Comparison of ENCODE assay signal across 24 cellular contexts in the genomic region with DNA sequence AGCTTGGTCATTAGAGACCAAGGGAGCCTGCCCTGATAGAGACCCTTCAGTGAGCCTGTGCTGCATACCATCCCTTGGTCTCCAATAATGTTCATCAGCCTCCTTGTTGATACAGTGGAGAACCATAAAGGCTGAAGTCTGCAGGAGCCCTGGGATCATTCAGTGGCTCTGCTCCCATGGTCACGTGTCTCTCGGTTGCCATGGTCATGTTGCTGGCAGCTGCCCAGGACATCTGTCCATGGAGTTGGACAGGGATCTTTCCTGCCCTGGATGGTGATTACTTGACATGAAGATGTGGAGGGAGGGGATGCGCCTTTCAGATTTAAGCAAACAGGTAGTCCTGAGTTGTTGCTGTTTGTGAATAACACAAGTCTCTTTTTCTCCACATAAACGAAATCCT. TPM values are rescaled to one million over a fixed set of nuclear protein-coding genes. Genes with fewer than 3 reads are reported as not detected.
DNase-seq lines count a peak whose midpoint lies in the region; ATAC-seq and TF ChIP-seq lines count a peak whose summit lies in the region.
"Had no signal": no experiment of that assay in that cellular context is flagged by ENCODE, and none has a peak within 500 bp of the region (broad histone marks: within the 10 kb centered on the region; RNA-seq: fewer than 3 reads in every experiment).

No MANE protein-coding gene starts in this region.

- H3K4me3 ChIP-seq in BE2C (ENCODE audit: low read depth, low read length) (no peak overlapping the region), HAP-1 (no peak overlapping the region)
- H3K4me3 ChIP-seq: breast epithelium, pancreas, upper lobe of right lung had no signal

- H3K4me3 Mint-ChIP-seq in stimulated activated naive CD8-positive, alpha-beta T cell treated with anti-CD3 and anti-CD28 coated beads, Interleukin-15, amount 100 ng/mL, for 72 hours = no peak overlapping the region
- H3K4me3 Mint-ChIP-seq: activated CD4-positive, alpha-beta T cell treated with anti-CD3 and anti-CD28 coated beads, Interleukin-2, amount 10 ng/mL, durations not matched to agents 24 days and 14 days; CD8-positive, alpha-beta memory T cell; naive thymus-derived CD4-positive, alpha-beta T cell; T-helper 1 cell treated with Interleukin-12 subunit alpha and Interleukin-12 subunit beta and Interleukin-4 antibody, amounts not matched to agents 30 μg/mL and 1 μg/mL, for 36 hours had no signal

- no peaks in the 10 kb centered on the region for H3K27me3 Mint-ChIP-seq in stimulated activated naive CD8-positive, alpha-beta T cell treated with anti-CD3 and anti-CD28 coated beads, Interleukin-15, amount 100 ng/mL, for 72 hours
- H3K27me3 Mint-ChIP-seq: activated CD4-positive, alpha-beta T cell treated with anti-CD3 and anti-CD28 coated beads, Interleukin-2, amount 10 ng/mL, durations not matched to agents 24 days and 14 days; CD8-positive, alpha-beta memory T cell; naive thymus-derived CD4-positive, alpha-beta T cell had no signal

- H3K27ac ChIP-seq in cingulate gyrus (ENCODE audit: low read depth, low read length) = peak overlapping the region; percentile 66
- H3K27ac ChIP-seq: pancreas, upper lobe of right lung had no signal

- in situ Hi-C loops in HAP-1 (cut with MboI; ENCODE audit: low sequenced_read_pairs) = no loop called here

- no peaks in the 10 kb centered on the region for H3K36me3 ChIP-seq in BE2C
- H3K36me3 ChIP-seq in HAP-1 (replicated peaks) = peaks cover 14% of the 10 kb centered on the region
- H3K36me3 ChIP-seq: breast epithelium had no signal

- TF ChIP-seq CTCF in BE2C (IDR thresholded peaks at IDR 0.05; ENCODE audit: low read depth, low read length) = no peak

- DNase-seq in BE2C = peak; percentile 57
- peak; percentile 8 for DNase-seq in LHCN-M2 (ENCODE audit: low read depth)
- peak; percentile 20 for DNase-seq in myocyte (ENCODE audit: low read depth)
- DNase-seq in HAP-1 (ENCODE audit: low spot score in 2 of 2) = no peak
- no peak for DNase-seq in GM03348 (ENCODE audit: low spot score)
- no peak for DNase-seq in stimulated activated naive CD8-positive, alpha-beta T cell treated with anti-CD3 and anti-CD28 coated beads, Interleukin-15, amount 100 ng/mL, for 72 hours
- DNase-seq: activated CD4-positive, alpha-beta T cell treated with anti-CD3 and anti-CD28 coated beads, Interleukin-2, amount 10 ng/mL, durations not matched to agents 24 days and 14 days; CD8-positive, alpha-beta memory T cell; dermis blood vessel endothelial cell; DND-41; Karpas-422; mesenchymal stem cell; naive thymus-derived CD4-positive, alpha-beta T cell; NCI-H2081 treated with DMSO at 0.1 percent for 48 hours; NCI-H526 treated with DMSO at 0.1 percent for 48 hours; OCI-M1; pancreas; SHP77 treated with DMSO at 0.1 percent for 48 hours; stimulated activated naive CD8-positive, alpha-beta T cell treated with anti-CD3 and anti-CD28 coated beads, Interleukin-15, Interleukin-2, amounts not matched to agents 100 U/mL and 50 U/mL, for 24 hours; upper lobe of right lung had no signal

- ATAC-seq in GM18519 (IDR thresholded peaks at IDR 0.05; ENCODE audit: low FRiP score, unreplicated experiment) = no peak
- no peak for ATAC-seq in stimulated activated naive CD8-positive, alpha-beta T cell treated with anti-CD3 and anti-CD28 coated beads, Interleukin-15, amount 100 ng/mL, for 72 hours
- ATAC-seq: naive thymus-derived CD4-positive, alpha-beta T cell; pancreas; stimulated activated naive CD8-positive, alpha-beta T cell treated with anti-CD3 and anti-CD28 coated beads, Interleukin-15, Interleukin-2, amounts not matched to agents 100 U/mL and 50 U/mL, for 24 hours; upper lobe of right lung had no signal

- H3K4me1 ChIP-seq in BE2C (peaks cover 5% of the 10 kb centered on the region), HAP-1 (no peaks in the 10 kb centered on the region)
- H3K4me1 ChIP-seq: breast epithelium had no signal

- H3K27ac Mint-ChIP-seq in stimulated activated naive CD8-positive, alpha-beta T cell treated with anti-CD3 and anti-CD28 coated beads, Interleukin-15, amount 100 ng/mL, for 72 hours = no peak overlapping the region
- H3K27ac Mint-ChIP-seq: activated CD4-positive, alpha-beta T cell treated with anti-CD3 and anti-CD28 coated beads, Interleukin-2, amount 10 ng/mL, durations not matched to agents 24 days and 14 days; CD8-positive, alpha-beta memory T cell; naive thymus-derived CD4-positive, alpha-beta T cell; T-helper 1 cell treated with Interleukin-12 subunit alpha and Interleukin-12 subunit beta and Interleukin-4 antibody, amounts not matched to agents 30 μg/mL and 1 μg/mL, for 36 hours had no signal

- H3K9me3 ChIP-seq in BE2C = no peaks in the 10 kb centered on the region
- H3K9me3 ChIP-seq in HAP-1 = no peaks in the 10 kb centered on the region
- H3K9me3 ChIP-seq: breast epithelium, pancreas, upper lobe of right lung had no signal

- H3K27me3 ChIP-seq in BE2C = no peaks in the 10 kb centered on the region
- H3K27me3 ChIP-seq in HAP-1 (ENCODE audit: low read depth) = no peaks in the 10 kb centered on the region
- H3K27me3 ChIP-seq: breast epithelium, pancreas, upper lobe of right lung had no signal

- H3K9me3 Mint-ChIP-seq in stimulated activated naive CD8-positive, alpha-beta T cell treated with anti-CD3 and anti-CD28 coated beads, Interleukin-15, amount 100 ng/mL, for 72 hours = no peaks in the 10 kb centered on the region
- H3K9me3 Mint-ChIP-seq: activated CD4-positive, alpha-beta T cell treated with anti-CD3 and anti-CD28 coated beads, Interleukin-2, amount 10 ng/mL, durations not matched to agents 24 days and 14 days; CD8-positive, alpha-beta memory T cell; naive thymus-derived CD4-positive, alpha-beta T cell; T-helper 1 cell treated with Interleukin-12 subunit alpha and Interleukin-12 subunit beta and Interleukin-4 antibody, amounts not matched to agents 30 μg/mL and 1 μg/mL, for 36 hours had no signal

- H3K4me1 Mint-ChIP-seq in stimulated activated naive CD8-positive, alpha-beta T cell treated with anti-CD3 and anti-CD28 coated beads, Interleukin-15, amount 100 ng/mL, for 72 hours = no peaks in the 10 kb centered on the region
- H3K4me1 Mint-ChIP-seq: activated CD4-positive, alpha-beta T cell treated with anti-CD3 and anti-CD28 coated beads, Interleukin-2, amount 10 ng/mL, durations not matched to agents 24 days and 14 days; CD8-positive, alpha-beta memory T cell had no signal

RNA-seq across cellular contexts. Expression of gene CYB5R2, which starts 38.2 kb away (rescaled TPM):
- polyA plus RNA-seq in BE2C (2012; ENCODE audit: insufficient read depth, insufficient read length, low read depth) = not detected
- total RNA-seq in LHCN-M2 (2014; rRNA removed) (0.17 and 0.32 TPM in 2 replicates), myocyte (0.67 TPM in 1 of 2 replicates, not detected in the other)
- 1.7 TPM for polyA plus RNA-seq in LHCN-M2 (2012)
- polyA plus RNA-seq in myocyte (2012) = 4.1 TPM
- total RNA-seq: dermis blood vessel endothelial cell had no signal

Comparison
In these comparisons a context has a peak if more than half of its experiments do, and no peak if none do; other contexts are left out.
1. DNase-seq: peak in BE2C (single experiment), LHCN-M2 (single experiment) and myocyte (single experiment); none in HAP-1 (0 of 2), GM03348 (single experiment) and stimulated activated naive CD8-positive, alpha-beta T cell treated with anti-CD3 and anti-CD28 coated beads, Interleukin-15, amount 100 ng/mL, for 72 hours (0 of 2).